ENCODE assay signal across 1 cellular context in the genomic region with DNA sequence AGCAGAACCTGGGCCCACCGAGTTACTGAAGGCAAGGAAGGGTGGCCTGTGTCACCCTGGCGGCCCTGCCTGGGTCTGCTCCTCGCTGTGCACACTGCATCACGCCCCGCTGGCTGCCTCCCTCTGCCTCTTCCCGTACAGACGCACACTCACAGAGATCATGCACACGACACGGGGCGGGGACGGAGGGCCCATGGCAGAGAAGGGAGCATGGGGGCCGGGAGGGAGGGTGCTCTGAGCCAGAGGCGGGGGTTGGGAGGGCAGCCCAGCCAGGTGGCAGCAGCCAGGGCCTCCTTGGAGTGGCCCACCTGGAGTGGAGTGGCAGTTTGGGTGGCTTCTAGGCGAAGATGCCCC.
TF ChIP-seq lines count a peak whose summit lies in the region.

No MANE protein-coding gene starts in this region.

TF ChIP-seq in HepG2, 621 proteins besides CTCF, POLR2A, EP300 and RAD21:
- TF ChIP-seq KLF6 (CRISPR knock-in tag; IDR thresholded peaks at IDR 0.05): no peak
- TF ChIP-seq, protein P1, sequence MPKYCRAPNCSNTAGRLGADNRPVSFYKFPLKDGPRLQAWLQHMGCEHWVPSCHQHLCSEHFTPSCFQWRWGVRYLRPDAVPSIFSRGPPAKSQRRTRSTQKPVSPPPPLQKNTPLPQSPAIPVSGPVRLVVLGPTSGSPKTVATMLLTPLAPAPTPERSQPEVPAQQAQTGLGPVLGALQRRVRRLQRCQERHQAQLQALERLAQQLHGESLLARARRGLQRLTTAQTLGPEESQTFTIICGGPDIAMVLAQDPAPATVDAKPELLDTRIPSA (CRISPR knock-in tag; IDR thresholded peaks at IDR 0.05; ENCODE audit: borderline replicate concordance): no peak
- TF ChIP-seq GTF2F1 (IDR thresholded peaks at IDR 0.05; ENCODE audit: low read length): no peak
- TF ChIP-seq ZNF180 (CRISPR knock-in tag; IDR thresholded peaks at IDR 0.05; ENCODE audit: borderline replicate concordance, low read depth): no peak
- no peak for TF ChIP-seq ZC3H13 (CRISPR knock-in tag; IDR thresholded peaks at IDR 0.05)
TF ChIP-seq in HepG2: peak in this region for 0.
